In genomic region chr2:241935314-241935713, GRCh38 we compare ENCODE assay signal across 17 cellular contexts.
DNase-seq lines count a peak whose midpoint lies in the region; ATAC-seq and TF ChIP-seq lines count a peak whose summit lies in the region.
"Had no signal": no experiment of that assay in that cellular context is flagged by ENCODE, and none has a peak within 500 bp of the region (broad histone marks: within the 10 kb centered on the region; RNA-seq: fewer than 3 reads in every experiment).

No MANE protein-coding gene starts in this region.

- H3K36me3 ChIP-seq in breast epithelium, result no peaks in the 10 kb centered on the region
- H3K36me3 ChIP-seq: Peyer's patch had no signal

- CTCF ChIA-PET in MCF 10A (lab: Yijun Ruan, JAX), result interaction anchor here (0.6 kb wide), 1 partner anchor 67 kb away, joined by 3 read pairs; no protein-coding TSS in a partner anchor
- CTCF ChIA-PET in RWPE1 (lab: Yijun Ruan, JAX), result no interaction called here

- H3K9me3 ChIP-seq in breast epithelium, result no peaks in the 10 kb centered on the region
- H3K9me3 ChIP-seq: Peyer's patch had no signal

- intact Hi-C loops in MCF 10A (cut with micrococcal nuclease), result no loop called here
- intact Hi-C loops in breast epithelium (cut with DNase I; ENCODE audit: low total_unique reads), result no loop called here
- intact Hi-C loops in sciatic nerve (cut with DNase I), result no loop called here

- BruUV-seq in MCF 10A (replicated peaks; lab: Mats Ljungman, UMichigan), result no TSS peak

- no peaks in the 10 kb centered on the region for H3K36me3 Mint-ChIP-seq in MCF 10A (ENCODE audit: insufficient read depth, unreplicated experiment)

- H3K27ac ChIP-seq in breast epithelium (no peak overlapping the region), RWPE1 (no peak overlapping the region)
- H3K27ac ChIP-seq: Peyer's patch had no signal

- ATAC-seq in sciatic nerve (no peak), GM19035 (IDR thresholded peaks at IDR 0.05; ENCODE audit: unreplicated experiment) (no peak)

- H3K27ac Mint-ChIP-seq in MCF 10A (ENCODE audit: low read depth, unreplicated experiment), result no peak overlapping the region
- H3K27ac Mint-ChIP-seq: activated T-cell treated with anti-CD3 and anti-CD28 coated beads, Interleukin-2, amount 50 U/mL, for 24 hours; T-helper 1 cell treated with Interleukin-12 subunit alpha and Interleukin-12 subunit beta and Interleukin-4 antibody, amounts not matched to agents 30 μg/mL and 1 μg/mL, for 36 hours had no signal

- no peaks in the 10 kb centered on the region for H3K4me1 Mint-ChIP-seq in MCF 10A (ENCODE audit: insufficient read depth, unreplicated experiment)

- H3K27me3 ChIP-seq in breast epithelium, result no peaks in the 10 kb centered on the region
- H3K27me3 ChIP-seq: Peyer's patch had no signal

- DNase-seq in MCF 10A (ENCODE audit: unreplicated experiment) (peak; percentile 70), breast epithelium (ENCODE audit: low spot score in 2 of 2) (no peak), RWPE1 (ENCODE audit: low spot score) (peak; percentile 20), fibroblast of mammary gland (ENCODE audit: low read depth) (peak; percentile 78), HPDE6-E6E7 (ENCODE audit: extremely low spot score) (no peak), sciatic nerve (ENCODE audit: low spot score) (no peak)
- no peak for DNase-seq in stimulated activated CD4-positive, alpha-beta T cell treated with anti-CD3 and anti-CD28 coated beads, Interleukin-4, amount 100 ng/mL, for 1 hour
- DNase-seq: activated CD4-positive, alpha-beta T cell treated with anti-CD3 and anti-CD28 coated beads for 1 hour; DMS53; effector CD4-positive, alpha-beta T cell; NCI-H1417; NCI-H446 treated with DMSO at 0.1 percent for 48 hours; Peyer's patch; small intestine had no signal

- no peak overlapping the region for H3K4me3 Mint-ChIP-seq in MCF 10A (ENCODE audit: unreplicated experiment)
- H3K4me3 Mint-ChIP-seq: activated T-cell treated with anti-CD3 and anti-CD28 coated beads, Interleukin-2, amount 50 U/mL, for 24 hours; T-helper 1 cell treated with Interleukin-12 subunit alpha and Interleukin-12 subunit beta and Interleukin-4 antibody, amounts not matched to agents 30 μg/mL and 1 μg/mL, for 36 hours had no signal

- H3K9me3 Mint-ChIP-seq in MCF 10A (ENCODE audit: unreplicated experiment), result no peaks in the 10 kb centered on the region
- H3K9me3 Mint-ChIP-seq: T-helper 1 cell treated with Interleukin-12 subunit alpha and Interleukin-12 subunit beta and Interleukin-4 antibody, amounts not matched to agents 30 μg/mL and 1 μg/mL, for 36 hours had no signal

- no peak for TF ChIP-seq POLR2A in breast epithelium (IDR thresholded peaks at IDR 0.05)

- H3K4me3 ChIP-seq in breast epithelium (no peak overlapping the region), fibroblast of mammary gland (ENCODE audit: control insufficient read depth, low read depth, low read length) (no peak overlapping the region)
- H3K4me3 ChIP-seq: Peyer's patch had no signal

- H3K4me1 ChIP-seq in breast epithelium, result no peaks in the 10 kb centered on the region
- H3K4me1 ChIP-seq: Peyer's patch had no signal

- H3K27me3 Mint-ChIP-seq in MCF 10A (ENCODE audit: insufficient read depth, unreplicated experiment), result no peaks in the 10 kb centered on the region
- H3K27me3 Mint-ChIP-seq: activated T-cell treated with anti-CD3 and anti-CD28 coated beads, Interleukin-2, amount 50 U/mL, for 24 hours had no signal

- TF ChIP-seq CTCF in MCF 10A (IDR thresholded peaks at IDR 0.05; ENCODE audit: unreplicated experiment) (no peak), breast epithelium (IDR thresholded peaks at IDR 0.05) (no peak), RWPE1 (conservative IDR thresholded peaks at IDR 0.05; ENCODE audit: low read depth) (no peak), fibroblast of mammary gland (conservative IDR thresholded peaks at IDR 0.05; ENCODE audit: control insufficient read depth, insufficient read depth, low read depth, low read length) (no peak)

- POLR2A ChIA-PET in MCF 10A (lab: Yijun Ruan, JAX), result no interaction called here
- POLR2A ChIA-PET in RWPE1 (lab: Yijun Ruan, JAX; ENCODE audit: low non-redundant PET), result no interaction called here

Comparison
In these comparisons a context has a peak if more than half of its experiments do, and no peak if none do; other contexts are left out.
1. DNase-seq: peak in MCF 10A (single experiment), RWPE1 (single experiment) and fibroblast of mammary gland (single experiment); none in breast epithelium (0 of 2), HPDE6-E6E7 (single experiment), sciatic nerve (single experiment) and stimulated activated CD4-positive, alpha-beta T cell treated with anti-CD3 and anti-CD28 coated beads, Interleukin-4, amount 100 ng/mL, for 1 hour (single experiment).